8 cellular contexts compared by ENCODE assay signal in the genomic region with DNA sequence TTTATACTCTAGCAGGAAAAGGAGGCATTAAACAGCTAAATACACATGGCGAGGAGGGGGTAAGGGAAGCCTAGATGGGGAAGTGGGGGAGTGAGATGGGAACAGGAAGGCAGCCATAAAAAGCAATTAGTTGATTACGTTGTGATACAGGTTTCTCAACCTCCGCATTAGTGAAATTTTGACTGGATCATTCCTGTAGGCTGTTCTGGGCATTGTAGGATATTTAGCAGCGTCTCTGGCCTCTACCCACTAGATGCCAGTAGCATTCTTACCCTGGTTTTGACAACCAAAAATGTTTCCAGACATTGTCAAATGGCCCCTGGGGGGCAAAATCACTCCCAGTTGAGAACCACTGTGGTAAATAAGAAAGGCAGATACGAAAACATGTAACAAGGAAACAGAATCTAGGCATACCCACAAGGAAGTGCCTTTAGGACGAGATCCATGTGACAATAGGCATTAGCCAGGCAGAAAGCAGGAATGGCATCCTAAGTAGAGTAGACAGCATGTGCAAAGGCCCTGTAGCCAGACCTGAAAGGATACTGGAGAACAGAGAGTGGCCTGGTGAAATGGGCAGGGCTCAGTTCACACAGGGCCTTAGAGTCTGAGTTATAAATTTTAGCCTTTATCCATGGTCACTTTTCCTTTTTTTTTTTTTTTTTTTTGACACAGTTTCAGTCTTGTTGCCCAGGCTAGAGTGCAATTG. TPM values are rescaled to one million over a fixed set of nuclear protein-coding genes. Genes with fewer than 3 reads are reported as not detected.
DNase-seq lines count a peak whose midpoint lies in the region; ATAC-seq, FAIRE-seq and TF ChIP-seq lines count a peak whose summit lies in the region.

No MANE protein-coding gene starts in this region.

- peak overlapping the region; percentile 97 for H3K27ac Mint-ChIP-seq in activated naive CD4-positive, alpha-beta T cell treated with anti-CD3 and anti-CD28 coated beads, Interleukin-2, amount 50 U/mL, for 24 hours
- peak overlapping the region; percentile 93 for H3K27ac Mint-ChIP-seq in activated B cell treated with CpG ODN at 0.5 μM for 24 hours

- H3K27ac ChIP-seq in keratinocyte (ENCODE audit: control insufficient read depth, insufficient read depth, low read length) (peak overlapping the region; percentile 60), tibial nerve (peak overlapping the region; percentile 76 to 92 (median 87))

- CTCF ChIA-PET in activated B cell treated with CpG ODN at 0.5 μM for 24 hours (lab: Charles Lee): interaction anchor here (1.0 to 1.8 kb wide), 6 partner anchors 20 to 92 kb away, joined by 3 to 6 read pairs (median 4); no protein-coding TSS in a partner anchor

- 80% methylated on average over 6 of the region's 6 CpGs for WGBS in tibial nerve, 2 donors

- peak overlapping the region; percentile 59 for H3K9ac ChIP-seq in keratinocyte (ENCODE audit: control insufficient read depth, extremely low read depth, insufficient read depth, low read length)

- H3K9me3 ChIP-seq in keratinocyte (ENCODE audit: control insufficient read depth, low read depth, low read length) (no peaks in the 10 kb centered on the region), tibial nerve (no peaks in the 10 kb centered on the region)

- TF ChIP-seq CTCF in activated B cell treated with CpG ODN at 0.5 μM for 24 hours (IDR thresholded peaks at IDR 0.05): no peak
- peak; percentile 21 to 46 (median 39) for TF ChIP-seq CTCF in keratinocyte (optimal IDR thresholded peaks at IDR 0.05 in 1 of 3, IDR thresholded peaks at IDR 0.05 in 1 of 3, conservative IDR thresholded peaks at IDR 0.05 in 1 of 3; ENCODE audit: extremely low read depth in 1 of 3, insufficient read depth in 2 of 3, low read length in 3 of 3)
- TF ChIP-seq CTCF in tibial nerve (IDR thresholded peaks at IDR 0.05): no peak

- peak overlapping the region; percentile 77 for H3K4me2 ChIP-seq in keratinocyte (ENCODE audit: control insufficient read depth, extremely low read depth, insufficient read depth, low read depth, low read length)

- H2AFZ ChIP-seq in keratinocyte (ENCODE audit: control insufficient read depth, low read length): peak overlapping the region; percentile 71

- intact Hi-C loops in activated B cell treated with CpG ODN at 0.5 μM for 24 hours (cut with micrococcal nuclease): no loop called here

- no peaks in the 10 kb centered on the region for H3K9me1 ChIP-seq in keratinocyte (ENCODE audit: control insufficient read depth, extremely low read depth, insufficient read depth, low read length)

- H3K4me3 ChIP-seq in keratinocyte (ENCODE audit: control insufficient read depth in 2 of 3, extremely low read depth in 1 of 3, insufficient read depth in 2 of 3, low read depth in 1 of 3, low read length in 3 of 3) (peak overlapping the region in 2 of 3 experiments; percentile 29 to 71), tibial nerve (peak overlapping the region in 1 of 4 donors; percentile 59)

- TF ChIP-seq POLR2A in tibial nerve (IDR thresholded peaks at IDR 0.05): no peak

- H3K27me3 ChIP-seq in keratinocyte (ENCODE audit: control insufficient read depth, extremely low read depth, insufficient read depth, low read length) (no peaks in the 10 kb centered on the region), tibial nerve (no peaks in the 10 kb centered on the region)

- ATAC-seq in activated B cell treated with CpG ODN at 0.5 μM for 24 hours (ENCODE audit: low read depth): no peak

- H3K4me3 Mint-ChIP-seq in activated naive CD4-positive, alpha-beta T cell treated with anti-CD3 and anti-CD28 coated beads, Interleukin-2, amount 50 U/mL, for 24 hours: peak overlapping the region; percentile 86
- H3K4me3 Mint-ChIP-seq in activated B cell treated with CpG ODN at 0.5 μM for 24 hours: peak overlapping the region; percentile 91

- no peaks in the 10 kb centered on the region for H4K20me1 ChIP-seq in keratinocyte (ENCODE audit: control insufficient read depth, extremely low read depth, insufficient read depth, low read length)

- H3K4me1 ChIP-seq in keratinocyte (ENCODE audit: control insufficient read depth, extremely low read depth, insufficient read depth, low read length) (peaks cover 12% of the 10 kb centered on the region), tibial nerve (peaks cover 0 to 12% (median 3%) of the 10 kb centered on the region in 4 donors)

- H3K36me3 Mint-ChIP-seq in activated naive CD4-positive, alpha-beta T cell treated with anti-CD3 and anti-CD28 coated beads, Interleukin-2, amount 50 U/mL, for 24 hours: no peaks in the 10 kb centered on the region
- H3K36me3 Mint-ChIP-seq in activated B cell treated with CpG ODN at 0.5 μM for 24 hours (ENCODE audit: low read depth): peaks cover 2% of the 10 kb centered on the region

- DNase-seq in activated naive CD4-positive, alpha-beta T cell treated with Interleukin-2 at 50 U/mL for 16 hours: no peak
- no peak for DNase-seq in activated B cell treated with CpG ODN at 0.5 μM for 24 hours
- no peak for DNase-seq in keratinocyte (ENCODE audit: low read depth, low spot score)
- DNase-seq in tibial nerve (ENCODE audit: low spot score in 2 of 2): no peak
- DNase-seq in SK-N-DZ (ENCODE audit: low spot score): no peak
- DNase-seq in ecto neural progenitor cell (ENCODE audit: low spot score): no peak
- DNase-seq in germinal center (ENCODE audit: low spot score): no peak

- no peaks in the 10 kb centered on the region for H3K36me3 ChIP-seq in keratinocyte (ENCODE audit: control insufficient read depth in 2 of 2, extremely low read depth in 1 of 2, insufficient read depth in 2 of 2, low read length in 2 of 2)
- no peaks in the 10 kb centered on the region for H3K36me3 ChIP-seq in tibial nerve

- TF ChIP-seq EP300 in tibial nerve (IDR thresholded peaks at IDR 0.05): no peak

- H3K79me2 ChIP-seq in keratinocyte (ENCODE audit: control insufficient read depth, insufficient read depth, low read length): no peaks in the 10 kb centered on the region

- POLR2A ChIA-PET in activated B cell treated with CpG ODN at 0.5 μM for 24 hours (lab: Charles Lee): interaction anchor here (0.6 to 1.8 kb wide), 7 partner anchors 14 to 98 kb away, joined by 3 to 20 read pairs (median 5); a partner anchor contains a TSS

- H3K27me3 Mint-ChIP-seq in activated naive CD4-positive, alpha-beta T cell treated with anti-CD3 and anti-CD28 coated beads, Interleukin-2, amount 50 U/mL, for 24 hours: no peaks in the 10 kb centered on the region
- no peaks in the 10 kb centered on the region for H3K27me3 Mint-ChIP-seq in activated B cell treated with CpG ODN at 0.5 μM for 24 hours

- dilution Hi-C loops in keratinocyte (cut with MboI; ENCODE audit: extremely low pct_ligation_motif_present, low sequenced_read_pairs): no loop called here

- peaks cover 19% of the 10 kb centered on the region for H3K4me1 Mint-ChIP-seq in activated naive CD4-positive, alpha-beta T cell treated with anti-CD3 and anti-CD28 coated beads, Interleukin-2, amount 50 U/mL, for 24 hours
- H3K4me1 Mint-ChIP-seq in activated B cell treated with CpG ODN at 0.5 μM for 24 hours: peaks cover 50% of the 10 kb centered on the region

- H3K9me3 Mint-ChIP-seq in activated naive CD4-positive, alpha-beta T cell treated with anti-CD3 and anti-CD28 coated beads, Interleukin-2, amount 50 U/mL, for 24 hours: no peaks in the 10 kb centered on the region
- no peaks in the 10 kb centered on the region for H3K9me3 Mint-ChIP-seq in activated B cell treated with CpG ODN at 0.5 μM for 24 hours

- no peak for FAIRE-seq in keratinocyte (lab: Jason Lieb, UNC)

RNA-seq across cellular contexts. Expression of a gene that starts 25.8 kb away (rescaled TPM):
- total RNA-seq in activated B cell treated with CpG ODN at 0.5 μM for 24 hours (212 and 227 TPM in 2 replicates), tibial nerve (10 to 100 TPM; 20.7 to 26.7 (median 23.7) TPM)
- 53.3 to 67.4 TPM (median 61.6 TPM) in 3 replicates for polyA plus RNA-seq in keratinocyte
- polyA plus RNA-seq in keratinocyte (2011; ENCODE audit: low read depth): 14.0 TPM
- polyA plus RNA-seq in keratinocyte (2011; cell fraction: cytosol; rRNA removed): 71.8 and 85.6 TPM in 2 replicates
- 107 and 110 TPM in 2 replicates for polyA plus RNA-seq in keratinocyte (2011; cell fraction: nucleus; rRNA removed)
- polyA plus RNA-seq in keratinocyte (2012; ENCODE audit: low replicate concordance): 42.2 and 66.1 TPM in 2 replicates
- 65.6 to 73.7 TPM (median 70.3 TPM) in 3 replicates for polyA minus RNA-seq in keratinocyte
- 61.6 TPM for polyA minus RNA-seq in keratinocyte (2011; cell fraction: cytosol; rRNA and poly(A)+ RNA removed)
- polyA minus RNA-seq in keratinocyte (2011; cell fraction: nucleus; rRNA and poly(A)+ RNA removed): 38.7 and 64.7 TPM in 2 replicates
- polyA plus RNA-seq in SK-N-DZ (2014; cell fraction: cytosol; rRNA removed): 45.0 and 50.5 TPM in 2 replicates
- 22.1 and 30.4 TPM in 2 replicates for polyA plus RNA-seq in SK-N-DZ (2014; cell fraction: nucleus; rRNA removed)

Comparison
In these comparisons a context has a peak if more than half of its experiments do, and no peak if none do; other contexts are left out.
1. CTCF ChIP-seq: peak in keratinocyte (3 of 3); none in activated B cell treated with CpG ODN at 0.5 μM for 24 hours (single experiment) and tibial nerve (0 of 5).